12 cellular contexts compared by ENCODE assay signal in genomic region chr22:30116362-30117117, GRCh38. TPM values are rescaled to one million over a fixed set of nuclear protein-coding genes. Genes with fewer than 3 reads are reported as not detected.
A peak's percentile ranks its signal among the peaks of the same experiment; 100 is the strongest.
DNase-seq lines count a peak whose midpoint lies in the region; ATAC-seq, FAIRE-seq and TF ChIP-seq lines count a peak whose summit lies in the region.
"Had no signal": no experiment of that assay in that cellular context is flagged by ENCODE, and none has a peak within 500 bp of the region (broad histone marks: within the 10 kb centered on the region; RNA-seq: fewer than 3 reads in every experiment).

No MANE protein-coding gene starts in this region.

- TF ChIP-seq EP300 in HepG2 (IDR thresholded peaks at IDR 0.05; ENCODE audit: low read depth in 2 of 2, low read length in 2 of 2) = no peak
- no peak for TF ChIP-seq EP300 in HepG2 (CRISPR knock-in tag; IDR thresholded peaks at IDR 0.05; ENCODE audit: borderline replicate concordance)

- BruUV-seq in HepG2 (replicated peaks; lab: Mats Ljungman, UMichigan) = no TSS peak

- no peak overlapping the region for H3K27ac ChIP-seq in HepG2 (ENCODE audit: extremely low read length, insufficient read depth, low read length)
- H3K27ac ChIP-seq: VCaP had no signal

- intact Hi-C loops in HepG2 (cut with micrococcal nuclease; ENCODE audit: unreplicated experiment) (no loop called here), Right ventricle myocardium inferior (cut with DNase I) (no loop called here)

- H2AFZ ChIP-seq in HepG2 (ENCODE audit: low read length) = no peak overlapping the region

- H3K4me1 ChIP-seq in HepG2 (ENCODE audit: insufficient read depth, low read length) = peaks cover 24% of the 10 kb centered on the region

- no peak for TF ChIP-seq POLR2A in HepG2 (IDR thresholded peaks at IDR 0.05; ENCODE audit: insufficient read depth in 1 of 2, low read depth in 2 of 2, low read length in 2 of 2)
- TF ChIP-seq POLR2A in erythroblast (IDR thresholded peaks at IDR 0.05; ENCODE audit: low read length) = no peak

- no peaks in the 10 kb centered on the region for H3K79me2 ChIP-seq in HepG2 (ENCODE audit: insufficient read depth, low read length)

- TF ChIP-seq CTCF in astrocyte of the cerebellum (IDR thresholded peaks at IDR 0.05; ENCODE audit: low read depth, low read length, missing control alignments) = no peak
- TF ChIP-seq CTCF in HepG2 (CRISPR knock-in tag; IDR thresholded peaks at IDR 0.05) = no peak

- H3K4me3 ChIP-seq in astrocyte of the cerebellum (ENCODE audit: low read depth, low read length) (no peak overlapping the region), HepG2 (replicated peaks in 1 of 3; ENCODE audit: insufficient read depth in 1 of 3, low read depth in 2 of 3, low read length in 3 of 3) (no peak overlapping the region)

- H4K20me1 ChIP-seq in HepG2 (ENCODE audit: insufficient read depth, low read length) = no peaks in the 10 kb centered on the region

- H3K36me3 ChIP-seq in HepG2 (replicated peaks in 1 of 2; ENCODE audit: control insufficient read depth in 1 of 2, insufficient read depth in 2 of 2, low read length in 2 of 2) = no peaks in the 10 kb centered on the region

- CTCF ChIA-PET in HepG2 (lab: Yijun Ruan, JAX; ENCODE audit: low intra/inter-chr PET ratio, low total read pairs) = no interaction called here

- no peak overlapping the region for H3K4me2 ChIP-seq in HepG2 (ENCODE audit: low read depth, low read length)

- no peak overlapping the region for H3K9ac ChIP-seq in HepG2 (ENCODE audit: insufficient read depth, low read depth, low read length)

- 0% methylated on average over 1 of the region's 1 CpG for WGBS in HepG2 (ENCODE audit: low lambda C conversion rate)

- ATAC-seq in HepG2 = peak; percentile 75
- no peak for ATAC-seq in Right ventricle myocardium inferior

- POLR2A ChIA-PET in HepG2 (lab: Yijun Ruan, JAX) = no interaction called here

- in situ Hi-C loops in astrocyte of the cerebellum (cut with HindIII; ENCODE audit: low sequenced_read_pairs) = no loop called here
- in situ Hi-C loops in HepG2 (cut with HindIII; ENCODE audit: extremely low pct_ligation_motif_present, low pct_unique_long_range_greater_than_20kb) = loop anchor here (25.0 kb wide), 1 partner anchor 271 kb away; the partner anchor contains the start of genes RNF215 and SEC14L2

- H3K9me3 ChIP-seq in HepG2 (ENCODE audit: low read length) = no peaks in the 10 kb centered on the region

- DNase-seq in EL (peak; percentile 75), HuH-7 (ENCODE audit: low spot score) (peak; percentile 49), astrocyte of the cerebellum (ENCODE audit: low read depth) (peak; percentile 4), HepG2 (ENCODE audit: low spot score) (peak; percentile 52), RPMI8226 (no peak), Right ventricle myocardium inferior (ENCODE audit: missing footprints) (no peak), erythroblast (lab: John Stamatoyannopoulos, UW) (no peak), iPS-NIHi11 (ENCODE audit: low spot score) (no peak)
- DNase-seq: DMS79, naive B cell had no signal

- FAIRE-seq in HepG2 (lab: Jason Lieb, UNC) = no peak
- FAIRE-seq: H1 had no signal

- no peak for TF ChIP-seq RAD21 in HepG2 (CRISPR knock-in tag; IDR thresholded peaks at IDR 0.05)

- no peaks in the 10 kb centered on the region; a peak in 1 of 5 replicates for H3K27me3 ChIP-seq in HepG2 (ENCODE audit: control insufficient read depth in 1 of 2, insufficient read depth in 2 of 2, low read length in 2 of 2)

TF ChIP-seq in HepG2, 621 proteins besides CTCF, POLR2A, EP300 and RAD21:
- peak; percentile 51; the same call in 1 of the 2 replicates for TF ChIP-seq CEBPB (IDR thresholded peaks at IDR 0.05; ENCODE audit: borderline replicate concordance, low read depth, low read length)
- TF ChIP-seq ZNF710 (CRISPR knock-in tag; IDR thresholded peaks at IDR 0.05; ENCODE audit: borderline replicate concordance) = no peak
- TF ChIP-seq KDM2A (CRISPR knock-in tag; IDR thresholded peaks at IDR 0.05; ENCODE audit: borderline replicate concordance, low read depth) = no peak
- TF ChIP-seq GATAD2A (CRISPR knock-in tag; IDR thresholded peaks at IDR 0.05) = 0 out of 2 replicates have a peak, but pooled peaks have one; percentile 15
- no peak for TF ChIP-seq SRSF9 (IDR thresholded peaks at IDR 0.05; ENCODE audit: borderline replicate concordance, insufficient read depth, low read depth, low read length, poor library complexity, severe bottlenecking)
- peak; percentile 56; the same call in 1 of the 2 replicates for TF ChIP-seq SOX5 (CRISPR knock-in tag; IDR thresholded peaks at IDR 0.05; ENCODE audit: borderline replicate concordance)
- TF ChIP-seq CEBPG (CRISPR knock-in tag; IDR thresholded peaks at IDR 0.05) = peak; percentile 44; the same call in 1 of the 2 replicates
- no peak for TF ChIP-seq ZNF883 (CRISPR knock-in tag; IDR thresholded peaks at IDR 0.05; ENCODE audit: not compliant biosample characterization)
- no peak for TF ChIP-seq SOX13 (IDR thresholded peaks at IDR 0.05)
- peak in 1 of 2 experiments; percentile 54; a peak in 1 of 4 replicates for TF ChIP-seq SOX13 (CRISPR knock-in tag; conservative IDR thresholded peaks at IDR 0.05 in 1 of 2, IDR thresholded peaks at IDR 0.05 in 1 of 2)
- TF ChIP-seq POLR2G (IDR thresholded peaks at IDR 0.05; ENCODE audit: low read depth, low read length) = no peak

RNA-seq across cellular contexts. Expression of gene HORMAD2, which starts 36.3 kb away (rescaled TPM):
- total RNA-seq in HepG2 (2016; rRNA removed; fragmentation: Illumina TruSeq; extraction: Trizol) = not detected in 2 replicates
- total RNA-seq in HepG2 (2016; cell fraction: cytosol; rRNA removed; fragmentation: Illumina TruSeq; extraction: Trizol; ENCODE audit: low read depth) = not detected in 2 replicates
- not detected in 2 replicates for total RNA-seq in HepG2 (2016; cell fraction: insoluble cytoplasmic fraction; rRNA removed; fragmentation: Illumina TruSeq; extraction: Trizol)
- not detected in 2 replicates for total RNA-seq in HepG2 (2016; cell fraction: membrane; rRNA removed; fragmentation: Illumina TruSeq; extraction: Trizol)
- total RNA-seq in HepG2 (2016; cell fraction: nucleus; rRNA removed; fragmentation: Illumina TruSeq; extraction: Trizol) = not detected in 2 replicates
- not detected in 2 replicates for polyA plus RNA-seq in HepG2 (2011; rRNA removed)
- not detected in 2 replicates for polyA plus RNA-seq in HepG2 (2011; cell fraction: cytosol; rRNA removed)
- polyA plus RNA-seq in HepG2 (2011; cell fraction: nucleus; rRNA removed) = not detected in 2 replicates
- polyA plus RNA-seq in HepG2 (2012) = not detected in 2 replicates
- not detected in 2 replicates for polyA plus RNA-seq in HepG2 (2016; cell fraction: cytosol; fragmentation: Illumina TruSeq; extraction: Trizol; ENCODE audit: low read depth)
- not detected in 2 replicates for polyA plus RNA-seq in HepG2 (2016; cell fraction: insoluble cytoplasmic fraction; fragmentation: Illumina TruSeq; extraction: Trizol; ENCODE audit: low read depth)
- not detected in 2 replicates for polyA plus RNA-seq in HepG2 (2016; cell fraction: membrane; fragmentation: Illumina TruSeq; extraction: Trizol; ENCODE audit: low read depth)
- not detected in 2 replicates for polyA plus RNA-seq in HepG2 (2016; cell fraction: nucleus; fragmentation: Illumina TruSeq; extraction: Trizol; ENCODE audit: insufficient read depth, low read depth)
- polyA minus RNA-seq in HepG2 (2011; rRNA and poly(A)+ RNA removed; ENCODE audit: low replicate concordance) = not detected in 2 replicates
- polyA minus RNA-seq in HepG2 (2011; cell fraction: cytosol; rRNA and poly(A)+ RNA removed) = not detected in 2 replicates
- not detected in 2 replicates for polyA minus RNA-seq in HepG2 (2011; cell fraction: nucleus; rRNA and poly(A)+ RNA removed)
- not detected for total RNA-seq in Right ventricle myocardium inferior
- total RNA-seq: H1 had no signal

Comparison
In these comparisons a context has a peak if more than half of its experiments do, and no peak if none do; other contexts are left out.
1. DNase-seq: peak in EL (single experiment), HuH-7 (single experiment), astrocyte of the cerebellum (single experiment) and HepG2 (single experiment); none in RPMI8226 (single experiment), Right ventricle myocardium inferior (single experiment), erythroblast (0 of 2) and iPS-NIHi11 (single experiment).